ENCODE assay signal across 1 cellular context in genomic region chr11:12921580-12922157, GRCh38.
TF ChIP-seq lines count a peak whose summit lies in the region.

No MANE protein-coding gene starts in this region.

TF ChIP-seq in HEK293, 187 proteins besides CTCF, POLR2A, EP300 and RAD21 (continued from another document):
- TF ChIP-seq, protein P1, sequence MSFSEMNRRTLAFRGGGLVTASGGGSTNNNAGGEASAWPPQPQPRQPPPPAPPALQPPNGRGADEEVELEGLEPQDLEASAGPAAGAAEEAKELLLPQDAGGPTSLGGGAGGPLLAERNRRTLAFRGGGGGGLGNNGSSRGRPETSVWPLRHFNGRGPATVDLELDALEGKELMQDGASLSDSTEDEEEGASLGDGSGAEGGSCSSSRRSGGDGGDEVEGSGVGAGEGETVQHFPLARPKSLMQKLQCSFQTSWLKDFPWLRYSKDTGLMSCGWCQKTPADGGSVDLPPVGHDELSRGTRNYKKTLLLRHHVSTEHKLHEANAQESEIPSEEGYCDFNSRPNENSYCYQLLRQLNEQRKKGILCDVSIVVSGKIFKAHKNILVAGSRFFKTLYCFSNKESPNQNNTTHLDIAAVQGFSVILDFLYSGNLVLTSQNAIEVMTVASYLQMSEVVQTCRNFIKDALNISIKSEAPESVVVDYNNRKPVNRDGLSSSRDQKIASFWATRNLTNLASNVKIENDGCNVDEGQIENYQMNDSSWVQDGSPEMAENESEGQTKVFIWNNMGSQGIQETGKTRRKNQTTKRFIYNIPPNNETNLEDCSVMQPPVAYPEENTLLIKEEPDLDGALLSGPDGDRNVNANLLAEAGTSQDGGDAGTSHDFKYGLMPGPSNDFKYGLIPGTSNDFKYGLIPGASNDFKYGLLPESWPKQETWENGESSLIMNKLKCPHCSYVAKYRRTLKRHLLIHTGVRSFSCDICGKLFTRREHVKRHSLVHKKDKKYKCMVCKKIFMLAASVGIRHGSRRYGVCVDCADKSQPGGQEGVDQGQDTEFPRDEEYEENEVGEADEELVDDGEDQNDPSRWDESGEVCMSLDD (tag by site-specific recombination; IDR thresholded peaks at IDR 0.05), result no peak
- TF ChIP-seq FEZF1 (tag by site-specific recombination; IDR thresholded peaks at IDR 0.05) (peak; percentile 63), PRDM6 (tag by site-specific recombination; IDR thresholded peaks at IDR 0.05) (peak; percentile 79), ZNF610 (tag by site-specific recombination; IDR thresholded peaks at IDR 0.05; ENCODE audit: borderline replicate concordance) (no peak), ZSCAN30 (tag by site-specific recombination; IDR thresholded peaks at IDR 0.05) (no peak)
